8 cellular contexts compared by ENCODE assay signal in the genomic region with DNA sequence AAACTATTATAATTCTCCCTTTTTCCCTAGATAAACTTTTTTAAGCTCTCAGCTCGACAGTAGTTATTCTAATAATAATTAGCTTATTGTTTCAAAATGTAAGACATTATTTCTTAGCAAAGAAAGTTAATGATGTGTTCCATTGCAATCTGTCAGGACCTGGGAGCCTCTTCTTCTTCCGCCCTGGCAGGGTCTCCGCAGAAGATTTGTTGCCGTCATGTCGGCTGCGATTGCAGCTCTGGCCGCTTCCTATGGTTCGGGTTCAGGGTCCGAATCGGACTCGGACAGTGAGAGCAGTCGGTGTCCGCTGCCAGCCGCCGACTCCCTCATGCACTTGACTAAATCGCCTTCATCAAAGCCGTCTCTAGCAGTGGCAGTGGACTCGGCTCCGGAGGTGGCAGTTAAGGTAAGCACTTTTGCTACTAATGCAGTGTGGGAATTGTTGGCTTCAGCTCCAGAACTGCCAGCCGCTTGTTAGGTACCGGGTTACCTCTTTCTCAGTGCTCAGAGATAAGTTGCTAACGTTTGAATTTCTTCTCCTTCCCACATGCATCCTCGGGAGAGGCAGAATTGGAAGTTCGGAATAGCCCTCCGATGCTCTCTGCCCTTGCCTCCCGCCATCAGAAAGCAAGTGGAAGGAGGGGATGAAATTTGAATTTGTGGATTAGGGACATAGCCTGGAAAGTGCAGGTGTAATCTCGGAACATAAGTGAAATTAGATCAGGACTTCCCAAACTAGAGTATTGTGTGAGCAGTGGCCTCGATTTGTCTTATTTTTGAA. TPM values are rescaled to one million over a fixed set of nuclear protein-coding genes. Genes with fewer than 3 reads are reported as not detected.
A peak's percentile ranks its signal among the peaks of the same experiment; 100 is the strongest.
DNase-seq lines count a peak whose midpoint lies in the region; ATAC-seq and TF ChIP-seq lines count a peak whose summit lies in the region.

CDC40 (plus strand) TSS at position 200 of the 781 bp plus-strand sequence; CDS start at position 218, 18 bp downstream.

- H3K9me3 Mint-ChIP-seq in activated naive CD8-positive, alpha-beta T cell treated with anti-CD3 and anti-CD28 coated beads for 36 hours = no peaks in the 10 kb centered on the region

- H3K27me3 Mint-ChIP-seq in activated naive CD8-positive, alpha-beta T cell treated with anti-CD3 and anti-CD28 coated beads for 36 hours = peaks cover 1% of the 10 kb centered on the region

- H3K36me3 Mint-ChIP-seq in activated naive CD8-positive, alpha-beta T cell treated with anti-CD3 and anti-CD28 coated beads for 36 hours = peaks cover 1% of the 10 kb centered on the region

- intact Hi-C loops in right cardiac atrium (cut with DNase I) = loop anchor here in 1 of 4 donors (10.0 kb wide), 1 partner anchor 214 kb away; no protein-coding TSS in a partner anchor
- intact Hi-C loops in gastrocnemius medialis (cut with DNase I; ENCODE audit: low total_unique reads) = loop anchor here (1.0 to 10.0 kb wide), 4 partner anchors 235 to 804 kb away; partner anchors contain the start of genes AK9, CDK19, DDO and FIG4

- TF ChIP-seq POLR2A in gastrocnemius medialis (IDR thresholded peaks at IDR 0.05) = peak in 1 of 2 donors; percentile 18

- H3K4me3 ChIP-seq in right cardiac atrium (ENCODE audit: low read length) = peak within 1 kb of the TSS; percentile 86
- peak within 1 kb of the TSS; percentile 81 to 99 (median 87) for H3K4me3 ChIP-seq in gastrocnemius medialis

- H3K4me1 Mint-ChIP-seq in activated naive CD8-positive, alpha-beta T cell treated with anti-CD3 and anti-CD28 coated beads for 36 hours = peaks cover 8% of the 10 kb centered on the region

- H3K27me3 ChIP-seq in right cardiac atrium (ENCODE audit: control insufficient read depth, insufficient read depth) (no peaks in the 10 kb centered on the region), gastrocnemius medialis (peaks cover 0 to 6% (median 0%) of the 10 kb centered on the region in 3 donors)

- ATAC-seq in GM19328 (IDR thresholded peaks at IDR 0.05; ENCODE audit: unreplicated experiment) (peak; percentile 46), HG03442 (IDR thresholded peaks at IDR 0.05; ENCODE audit: unreplicated experiment) (peak; percentile 47), right cardiac atrium (peak; percentile 73 to 76), gastrocnemius medialis (peak; percentile 78 to 85)

- peak within 1 kb of the TSS; percentile 31 for H3K27ac Mint-ChIP-seq in activated naive CD8-positive, alpha-beta T cell treated with anti-CD3 and anti-CD28 coated beads for 36 hours

- WGBS in right cardiac atrium = under 1% methylated on average over 28 of the region's 28 CpGs

- TF ChIP-seq CTCF in C4-2B (conservative IDR thresholded peaks at IDR 0.05) (no peak), gastrocnemius medialis (IDR thresholded peaks at IDR 0.05 in 4 of 5, conservative IDR thresholded peaks at IDR 0.05 in 1 of 5) (no peak)

- DNase-seq in SK-MEL-5 (ENCODE audit: low read depth, low spot score) (no peak), right cardiac atrium (peak; percentile 66 to 83 (median 81)), gastrocnemius medialis (peak; percentile 28 to 42), NCI-H2107 (lab: John Stamatoyannopoulos, UW) (no peak)
- peak; percentile 47 for DNase-seq in activated naive CD8-positive, alpha-beta T cell treated with anti-CD3 and anti-CD28 coated beads for 36 hours

- peak within 1 kb of the TSS; percentile 88 for H3K27ac ChIP-seq in C4-2B
- peak within 1 kb of the TSS; percentile 93 for H3K27ac ChIP-seq in right cardiac atrium (ENCODE audit: low read length)
- peak within 1 kb of the TSS; percentile 80 to 93 (median 84) for H3K27ac ChIP-seq in gastrocnemius medialis

- H3K36me3 ChIP-seq in gastrocnemius medialis = no peaks in the 10 kb centered on the region

- H3K4me1 ChIP-seq in right cardiac atrium (ENCODE audit: control insufficient read depth, insufficient read depth, low read length) (peaks cover 6% of the 10 kb centered on the region), gastrocnemius medialis (peaks cover 40 to 47% of the 10 kb centered on the region in 2 donors)

- H3K9me3 ChIP-seq in right cardiac atrium (ENCODE audit: control insufficient read depth, low read length) (no peaks in the 10 kb centered on the region), gastrocnemius medialis (no peaks in the 10 kb centered on the region)

- H3K4me3 Mint-ChIP-seq in activated naive CD8-positive, alpha-beta T cell treated with anti-CD3 and anti-CD28 coated beads for 36 hours = no peak within 1 kb of the TSS

- in situ Hi-C loops in SK-MEL-5 (cut with HindIII; ENCODE audit: low pct_unique_long_range_greater_than_20kb, low sequenced_read_pairs) = no loop called here
- in situ Hi-C loops in gastrocnemius medialis (cut with MboI; ENCODE audit: low sequenced_read_pairs in 4 of 4) = loop anchor here in 3 of 4 donors (25.0 kb wide), 1 partner anchor 493 kb away; the partner anchor contains the start of genes AK9 (in 3 of the 3) and FIG4 (in 3 of the 3)

RNA-seq across cellular contexts. Expression of gene CDC40, which starts in this region (rescaled TPM):
- 19.5 and 19.9 TPM in 2 replicates for total RNA-seq in SK-MEL-5 (2014; rRNA removed; shearing (Covaris generic))
- 10.4 and 13.5 TPM in 2 replicates for polyA plus RNA-seq in SK-MEL-5 (2015; cell fraction: cytosol; rRNA removed)
- polyA plus RNA-seq in SK-MEL-5 (2015; cell fraction: nucleus; rRNA removed) = 9.1 and 11.3 TPM in 2 replicates
- total RNA-seq in activated naive CD8-positive, alpha-beta T cell treated with anti-CD3 and anti-CD28 coated beads for 36 hours = 10 to 100 TPM; 25.9 to 29.1 TPM
- total RNA-seq in right cardiac atrium (10 to 100 TPM; 13.6 to 19.1 (median 15.4) TPM), gastrocnemius medialis (10 to 100 TPM; 14.6 to 19.7 (median 16.5) TPM)
- 8.1 TPM for polyA plus RNA-seq in right cardiac atrium

Comparison
In these comparisons a context has a peak if more than half of its experiments do, and no peak if none do; other contexts are left out.
1. DNase-seq: peak in activated naive CD8-positive, alpha-beta T cell treated with anti-CD3 and anti-CD28 coated beads for 36 hours (single experiment), right cardiac atrium (3 of 3) and gastrocnemius medialis (2 of 2); none in SK-MEL-5 (single experiment) and NCI-H2107 (single experiment).
2. Peak in every context shown above with its lines, with median percentiles within 50 percentile points of each other: H3K27ac ChIP-seq and ATAC-seq.